In genomic region chr1:239898067-239898730, GRCh38 we compare ENCODE assay signal across 8 cellular contexts.
DNase-seq lines count a peak whose midpoint lies in the region; ATAC-seq and TF ChIP-seq lines count a peak whose summit lies in the region.

No MANE protein-coding gene starts in this region.

- peak; percentile 95 for TF ChIP-seq CTCF in AG09319 (IDR thresholded peaks at IDR 0.05; ENCODE audit: low read depth, low read length)

- ATAC-seq in GM18909 (IDR thresholded peaks at IDR 0.05; ENCODE audit: poor library complexity, unreplicated experiment) (peak; percentile 93), HG03139 (IDR thresholded peaks at IDR 0.05; ENCODE audit: unreplicated experiment) (peak; percentile 93)

- peak; percentile 51 for DNase-seq in AG09319 (ENCODE audit: extremely low read depth, low read depth)
- DNase-seq in NCI-H2196 treated with DMSO at 0.1 percent for 48 hours (lab: John Stamatoyannopoulos, UW; ENCODE audit: unreplicated experiment), result peak; percentile 12
- DNase-seq in activated CD4-positive, CD25-positive, alpha-beta regulatory T cell treated with anti-CD3 and anti-CD28 coated beads, Interleukin-2, amount 50 U/mL, for 16 hours (ENCODE audit: low read depth, low spot score), result peak; percentile 53
- DNase-seq in cerebellum (ENCODE audit: low spot score), result peak; percentile 61
- peak; percentile 83 for DNase-seq in kidney tubule cell (ENCODE audit: low spot score)
- DNase-seq in stimulated activated CD4-positive, alpha-beta T cell treated with anti-CD3 and anti-CD28 coated beads, Interleukin-2, amount 100 ng/mL, for 48 hours, result peak; percentile 71 to 73

Comparison
In these comparisons a context has a peak if more than half of its experiments do, and no peak if none do; other contexts are left out.
1. Peak in every context shown above with its lines: DNase-seq and ATAC-seq.
2. DNase-seq: peak in every context shown above with its lines; median percentile 83 in kidney tubule cell; 72 in stimulated activated CD4-positive, alpha-beta T cell treated with anti-CD3 and anti-CD28 coated beads, Interleukin-2, amount 100 ng/mL, for 48 hours; 61 in cerebellum; 53 in activated CD4-positive, CD25-positive, alpha-beta regulatory T cell treated with anti-CD3 and anti-CD28 coated beads, Interleukin-2, amount 50 U/mL, for 16 hours; 51 in AG09319; 12 in NCI-H2196 treated with DMSO at 0.1 percent for 48 hours.